Comparison of ENCODE assay signal across 13 cellular contexts in the genomic region with DNA sequence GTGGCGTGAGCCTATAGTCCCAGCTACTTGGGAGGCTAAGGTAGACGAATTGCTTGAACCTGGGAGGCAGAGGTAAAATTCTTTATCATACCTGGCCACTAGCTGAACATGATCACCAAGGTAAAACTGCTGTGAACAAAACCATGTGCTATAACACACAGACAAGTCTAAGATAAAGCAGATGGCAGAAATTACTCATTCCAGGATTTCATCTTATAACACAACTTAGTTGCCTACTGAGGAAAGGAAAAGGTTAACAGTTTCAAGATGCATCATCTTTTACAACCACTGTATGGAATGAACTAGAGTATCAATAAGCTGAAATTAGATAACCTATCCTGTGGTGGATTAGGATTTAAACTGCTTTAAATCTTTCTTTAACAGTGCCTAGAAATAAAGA.
DNase-seq lines count a peak whose midpoint lies in the region; ATAC-seq and FAIRE-seq lines count a peak whose summit lies in the region.
"Had no signal": no experiment of that assay in that cellular context is flagged by ENCODE, and none has a peak within 500 bp of the region (broad histone marks: within the 10 kb centered on the region; RNA-seq: fewer than 3 reads in every experiment).

No MANE protein-coding gene starts in this region.

- no peak for FAIRE-seq in RCC 7860 (lab: Jason Lieb, UNC)

- DNase-seq in RCC 7860 (ENCODE audit: low spot score) (no peak), NCI-H345 treated with DMSO at 0.1 percent for 48 hours (lab: John Stamatoyannopoulos, UW; ENCODE audit: unreplicated experiment) (no peak), epidermal melanocyte (ENCODE audit: insufficient read length, low spot score) (no peak)
- no peak for DNase-seq in stimulated activated CD4-positive, alpha-beta T cell treated with anti-CD3 and anti-CD28 coated beads, Interleukin-4, amount 100 ng/mL, for 24 hours
- DNase-seq: central memory CD4-positive, alpha-beta T cell; psoas muscle; SK-N-SH; stimulated activated CD4-positive, alpha-beta T cell treated with anti-CD3 and anti-CD28 coated beads, Interleukin-2, amount 100 ng/mL, for 48 hours had no signal

- peak; percentile 80 for ATAC-seq in GM18502 (IDR thresholded peaks at IDR 0.05; ENCODE audit: poor library complexity, unreplicated experiment)
- ATAC-seq in GM18909 (IDR thresholded peaks at IDR 0.05; ENCODE audit: poor library complexity, unreplicated experiment): peak; percentile 60
- peak; percentile 72 for ATAC-seq in HG02885 (IDR thresholded peaks at IDR 0.05; ENCODE audit: poor library complexity, unreplicated experiment)
- ATAC-seq in HG03571 (IDR thresholded peaks at IDR 0.05; ENCODE audit: unreplicated experiment): peak; percentile 55
- ATAC-seq: psoas muscle, WTC11 had no signal
